25 cellular contexts compared by ENCODE assay signal in the genomic region with DNA sequence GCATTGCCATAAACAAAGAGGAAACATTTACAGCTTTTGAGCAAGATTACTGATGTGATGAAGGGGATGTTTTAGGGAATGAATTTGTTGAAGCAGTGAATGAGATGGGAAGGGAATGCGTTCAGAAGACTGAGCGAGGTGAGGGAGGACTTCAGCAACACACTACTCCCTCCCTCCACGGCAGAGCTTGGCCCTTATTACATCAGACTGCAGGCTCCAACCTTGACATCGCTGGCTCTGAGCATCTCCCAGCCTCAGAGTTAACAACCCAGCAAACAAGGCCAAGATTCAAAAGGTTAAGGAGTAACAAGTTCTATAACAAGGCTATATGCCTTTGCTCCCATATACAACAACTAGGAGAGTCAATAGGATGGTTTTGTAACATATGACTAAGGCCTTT.
A peak's percentile ranks its signal among the peaks of the same experiment; 100 is the strongest.
DNase-seq lines count a peak whose midpoint lies in the region; ATAC-seq, FAIRE-seq and TF ChIP-seq lines count a peak whose summit lies in the region.
"Had no signal": no experiment of that assay in that cellular context is flagged by ENCODE, and none has a peak within 500 bp of the region (broad histone marks: within the 10 kb centered on the region; RNA-seq: fewer than 3 reads in every experiment).

No MANE protein-coding gene starts in this region.

- TF ChIP-seq CTCF in left ventricle myocardium inferior (IDR thresholded peaks at IDR 0.05; ENCODE audit: borderline replicate concordance) (no peak), glutamatergic neuron (IDR thresholded peaks at IDR 0.05; ENCODE audit: partially characterized antibody, unreplicated experiment) (no peak), vagina (IDR thresholded peaks at IDR 0.05) (no peak), A673 (conservative IDR thresholded peaks at IDR 0.05; ENCODE audit: low read depth, low read length) (no peak)

- H3K4me3 Mint-ChIP-seq in glutamatergic neuron (ENCODE audit: unreplicated experiment), result no peak overlapping the region
- H3K4me3 Mint-ChIP-seq: activated CD8-positive, alpha-beta T cell treated with anti-CD3 and anti-CD28 coated beads, Interleukin-2, amount 10 ng/mL, durations not matched to agents 7 days and 5 days; activated naive CD4-positive, alpha-beta T cell treated with anti-CD3 and anti-CD28 coated beads, Interleukin-2, amount 10 ng/mL, durations not matched to agents 7 days and 5 days; activated T-helper 17 cell treated with anti-CD3 and anti-CD28 coated beads, Interleukin-2, amount 50 U/mL, for 72 hours; HFFc6; nephron progenitor cell; stimulated activated naive CD8-positive, alpha-beta T cell treated with anti-CD3 and anti-CD28 coated beads, Interleukin-15, amount 100 ng/mL, for 72 hours; type B pancreatic cell had no signal

- no peak overlapping the region for H2AFZ ChIP-seq in trophoblast cell (ENCODE audit: insufficient read depth, low read length, poor library complexity)
- H2AFZ ChIP-seq: GM23248, parathyroid adenoma had no signal

- H2BK120ac ChIP-seq in trophoblast cell (ENCODE audit: insufficient read depth, low read length, poor library complexity), result peak overlapping the region; percentile 98

- H3K4me2 ChIP-seq in trophoblast cell (ENCODE audit: low read length), result no peak overlapping the region

- peaks cover 11% of the 10 kb centered on the region for H3K79me2 ChIP-seq in trophoblast cell (ENCODE audit: control insufficient read depth, insufficient read depth, low read length, poor library complexity)

- H3K27me3 ChIP-seq in left ventricle myocardium inferior (ENCODE audit: low read depth), result no peaks in the 10 kb centered on the region
- H3K27me3 ChIP-seq in trophoblast cell (ENCODE audit: insufficient read depth, low read length), result no peaks in the 10 kb centered on the region
- no peaks in the 10 kb centered on the region for H3K27me3 ChIP-seq in vagina
- no peaks in the 10 kb centered on the region for H3K27me3 ChIP-seq in A673 (replicated peaks; ENCODE audit: insufficient read depth, low read depth, low read length, poor library complexity)
- H3K27me3 ChIP-seq: colonic mucosa had no signal

- H2AK5ac ChIP-seq in trophoblast cell (ENCODE audit: low read length), result peak overlapping the region; percentile 73

- POLR2A ChIA-PET in A673 (lab: Charles Lee; ENCODE audit: low non-redundant PET), result no interaction called here

- H3K14ac ChIP-seq in trophoblast cell (ENCODE audit: low read length), result peak overlapping the region; percentile 86

- H3K4me1 Mint-ChIP-seq in glutamatergic neuron (ENCODE audit: low read depth, unreplicated experiment), result peaks cover 41% of the 10 kb centered on the region

- TF ChIP-seq POLR2A in vagina (IDR thresholded peaks at IDR 0.05), result no peak
- no peak for TF ChIP-seq POLR2A in H54 (IDR thresholded peaks at IDR 0.05; ENCODE audit: low read depth, low read length)
- no peak for TF ChIP-seq POLR2A in GM12892 (IDR thresholded peaks at IDR 0.05; ENCODE audit: low read depth, low read length)

- H2BK5ac ChIP-seq in trophoblast cell (ENCODE audit: low read depth, low read length, poor library complexity), result peak overlapping the region; percentile 92

- no peak overlapping the region for H4K12ac ChIP-seq in trophoblast cell (ENCODE audit: low read depth, low read length)

- peak overlapping the region; percentile 86 for H3K18ac ChIP-seq in trophoblast cell (ENCODE audit: low read length)

- H3K9me3 Mint-ChIP-seq in glutamatergic neuron (ENCODE audit: unreplicated experiment), result peaks cover 9% of the 10 kb centered on the region
- H3K9me3 Mint-ChIP-seq: activated naive CD4-positive, alpha-beta T cell treated with anti-CD3 and anti-CD28 coated beads, Interleukin-2, amount 10 ng/mL, durations not matched to agents 7 days and 5 days; activated T-helper 17 cell treated with anti-CD3 and anti-CD28 coated beads, Interleukin-2, amount 50 U/mL, for 72 hours; stimulated activated naive CD8-positive, alpha-beta T cell treated with anti-CD3 and anti-CD28 coated beads, Interleukin-15, amount 100 ng/mL, for 72 hours; type B pancreatic cell had no signal

- peaks cover 4% of the 10 kb centered on the region for H3K27me3 Mint-ChIP-seq in glutamatergic neuron (ENCODE audit: unreplicated experiment)
- H3K27me3 Mint-ChIP-seq: activated naive CD4-positive, alpha-beta T cell treated with anti-CD3 and anti-CD28 coated beads, Interleukin-2, amount 10 ng/mL, durations not matched to agents 7 days and 5 days; activated T-helper 17 cell treated with anti-CD3 and anti-CD28 coated beads, Interleukin-2, amount 50 U/mL, for 72 hours; stimulated activated naive CD8-positive, alpha-beta T cell treated with anti-CD3 and anti-CD28 coated beads, Interleukin-15, amount 100 ng/mL, for 72 hours had no signal

- 100% methylated on average over 1 of the region's 4 CpGs for WGBS in trophoblast cell (ENCODE audit: extremely low coverage, insufficient coverage, insufficient read length)

- peak overlapping the region; percentile 60 for H3K27ac ChIP-seq in left ventricle myocardium inferior (replicated peaks)
- H3K27ac ChIP-seq in trophoblast cell (ENCODE audit: low read depth, low read length), result no peak overlapping the region
- peak overlapping the region; percentile 36 for H3K27ac ChIP-seq in vagina
- H3K27ac ChIP-seq in A673 (ENCODE audit: low read depth, low read length, poor library complexity, severe bottlenecking), result no peak overlapping the region
- H3K27ac ChIP-seq: 22Rv1, C4-2B, colonic mucosa, GM23248, parathyroid adenoma had no signal

- H3K4me3 ChIP-seq in left ventricle myocardium inferior (no peak overlapping the region), trophoblast cell (ENCODE audit: low read depth, low read length) (no peak overlapping the region), vagina (no peak overlapping the region), A673 (ENCODE audit: low read depth, low read length, poor library complexity, severe bottlenecking) (no peak overlapping the region)
- H3K4me3 ChIP-seq: colonic mucosa, GM23248 had no signal

- H3K27ac Mint-ChIP-seq in glutamatergic neuron (ENCODE audit: unreplicated experiment), result peak overlapping the region; percentile 25
- H3K27ac Mint-ChIP-seq: activated CD8-positive, alpha-beta T cell treated with anti-CD3 and anti-CD28 coated beads, Interleukin-2, amount 10 ng/mL, durations not matched to agents 7 days and 5 days; activated naive CD4-positive, alpha-beta T cell treated with anti-CD3 and anti-CD28 coated beads, Interleukin-2, amount 10 ng/mL, durations not matched to agents 7 days and 5 days; activated T-helper 17 cell treated with anti-CD3 and anti-CD28 coated beads, Interleukin-2, amount 50 U/mL, for 72 hours; HFFc6; type B pancreatic cell had no signal

- no peaks in the 10 kb centered on the region for H3K36me3 Mint-ChIP-seq in glutamatergic neuron (ENCODE audit: unreplicated experiment)
- H3K36me3 Mint-ChIP-seq: type B pancreatic cell had no signal

- H4K8ac ChIP-seq in trophoblast cell (ENCODE audit: low read depth, low read length), result peak overlapping the region; percentile 59

- intact Hi-C loops in left ventricle myocardium inferior (cut with micrococcal nuclease) (no loop called here), Right ventricle myocardium superior (cut with DNase I) (loop anchor here (10.0 kb wide), 1 partner anchor 161 kb away; the partner anchor contains the start of gene ELMO1), vagina (cut with DNase I) (loop anchor here (10.0 kb wide), 1 partner anchor 161 kb away; the partner anchor contains the start of gene ELMO1), A673 (cut with micrococcal nuclease; ENCODE audit: unreplicated experiment) (loop anchor here (5.0 kb wide), 1 partner anchor 223 kb away; no protein-coding TSS in a partner anchor)

- no peak for DNase-seq in left ventricle myocardium inferior
- DNase-seq in Right ventricle myocardium superior, result no peak
- no peak for DNase-seq in glutamatergic neuron
- DNase-seq in trophoblast cell, result no peak
- peak in 1 of 2 donors; percentile 77 for DNase-seq in vagina (ENCODE audit: extremely low spot score in 2 of 2)
- DNase-seq in H54 (ENCODE audit: insufficient read length, low spot score), result no peak
- no peak for DNase-seq in GM12892 (ENCODE audit: insufficient read length)
- no peak for DNase-seq in A673 (ENCODE audit: low spot score)
- DNase-seq: DMS79, foreskin fibroblast, GDM1, HFFc6, IMR-90 had no signal

- H4K91ac ChIP-seq in trophoblast cell (ENCODE audit: low read depth, low read length), result peak overlapping the region; percentile 95

- CTCF ChIA-PET in A673 (lab: Charles Lee), result no interaction called here

- H3K4me1 ChIP-seq in left ventricle myocardium inferior, result peaks cover 69% of the 10 kb centered on the region
- H3K4me1 ChIP-seq in trophoblast cell (ENCODE audit: control insufficient read depth in 1 of 2, insufficient read depth in 2 of 2, low read length in 2 of 2), result peaks cover 24 to 34% of the 10 kb centered on the region in 2 experiments
- peaks cover 59% of the 10 kb centered on the region for H3K4me1 ChIP-seq in vagina
- no peaks in the 10 kb centered on the region for H3K4me1 ChIP-seq in A673 (ENCODE audit: insufficient read depth, low read length, poor library complexity, severe bottlenecking)

- peaks cover 17% of the 10 kb centered on the region for H3K79me1 ChIP-seq in trophoblast cell (ENCODE audit: low read length)

- no peak overlapping the region for H3K23ac ChIP-seq in trophoblast cell (ENCODE audit: low read length)

- no peak for ATAC-seq in Right ventricle myocardium superior (ENCODE audit: poor library complexity)
- ATAC-seq: activated CD8-positive, alpha-beta T cell treated with anti-CD3 and anti-CD28 coated beads, Interleukin-2, amount 10 ng/mL, durations not matched to agents 7 days and 5 days; Panc1; stimulated activated naive CD8-positive, alpha-beta T cell treated with anti-CD3 and anti-CD28 coated beads, Interleukin-15, amount 100 ng/mL, for 72 hours had no signal

- H3K4ac ChIP-seq in trophoblast cell (ENCODE audit: low read depth, low read length), result peak overlapping the region; percentile 71

- BruUV-seq in A673 (replicated peaks; lab: Mats Ljungman, UMichigan), result no TSS peak

- H3K36me3 ChIP-seq in left ventricle myocardium inferior (no peaks in the 10 kb centered on the region), trophoblast cell (ENCODE audit: control insufficient read depth in 1 of 2, insufficient read depth in 2 of 2, low read length in 2 of 2) (peaks cover 0 to 3% of the 10 kb centered on the region in 2 experiments), vagina (no peaks in the 10 kb centered on the region), A673 (ENCODE audit: insufficient read depth, low read length, poor library complexity, severe bottlenecking) (no peaks in the 10 kb centered on the region)
- H3K36me3 ChIP-seq: colonic mucosa had no signal

- peak overlapping the region; percentile 72 for H2BK12ac ChIP-seq in trophoblast cell (ENCODE audit: low read length)

- H3K9ac ChIP-seq in trophoblast cell (ENCODE audit: low read length), result no peak overlapping the region
- H3K9ac ChIP-seq: GM23248, parathyroid adenoma had no signal

- no peaks in the 10 kb centered on the region for H3K9me3 ChIP-seq in left ventricle myocardium inferior (replicated peaks)
- no peaks in the 10 kb centered on the region for H3K9me3 ChIP-seq in trophoblast cell (ENCODE audit: insufficient read depth, low read depth, low read length)
- H3K9me3 ChIP-seq in vagina, result no peaks in the 10 kb centered on the region
- no peaks in the 10 kb centered on the region for H3K9me3 ChIP-seq in A673 (ENCODE audit: low read depth, low read length, poor library complexity, severe bottlenecking)
- H3K9me3 ChIP-seq: colonic mucosa had no signal

- FAIRE-seq in H54 (lab: Jason Lieb, UNC) (no peak), GM12892 (lab: Jason Lieb, UNC) (no peak)

Comparison
In these comparisons a context has a peak if more than half of its experiments do, and no peak if none do; other contexts are left out.
1. H3K27ac ChIP-seq: peak in left ventricle myocardium inferior (single experiment) and vagina (single experiment); none in trophoblast cell (single experiment) and A673 (single experiment).